In the genomic region with DNA sequence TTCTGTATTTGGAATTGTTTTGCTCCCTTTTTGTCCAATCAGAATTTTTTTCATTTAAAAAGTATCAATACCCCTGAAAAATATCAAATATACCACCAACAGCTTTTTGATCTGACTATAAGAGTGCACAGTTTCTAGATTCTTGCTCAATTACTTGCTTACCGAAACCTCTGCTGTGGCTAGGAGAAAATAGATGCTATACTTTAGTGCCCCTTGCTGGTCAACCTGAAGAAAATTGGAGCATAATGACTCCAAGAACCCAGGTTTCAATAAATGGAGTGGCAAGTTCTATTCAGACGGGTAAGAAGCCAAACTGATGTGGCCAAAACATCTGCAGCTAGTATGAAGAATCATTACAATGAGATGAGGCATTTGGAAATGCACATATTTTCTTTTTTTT, we compare ENCODE assay signal across 8 cellular contexts.
A peak's percentile ranks its signal among the peaks of the same experiment; 100 is the strongest.
DNase-seq lines count a peak whose midpoint lies in the region; ATAC-seq and TF ChIP-seq lines count a peak whose summit lies in the region.

No MANE protein-coding gene starts in this region.

- H3K4me3 Mint-ChIP-seq in brain, result no peak overlapping the region
- H3K4me3 Mint-ChIP-seq in WTC11, result no peak overlapping the region

- H3K4me1 Mint-ChIP-seq in brain, result peaks cover 49% of the 10 kb centered on the region
- peaks cover 7% of the 10 kb centered on the region for H3K4me1 Mint-ChIP-seq in WTC11

- H3K36me3 Mint-ChIP-seq in brain, result no peaks in the 10 kb centered on the region
- H3K36me3 Mint-ChIP-seq in WTC11, result peaks cover 4% of the 10 kb centered on the region; the same call in 1 of the 2 replicates

- CTCF ChIA-PET in WTC11 (lab: Charles Lee), result interaction anchor here (1.0 to 1.1 kb wide), 2 partner anchors 71 to 74 kb away, joined by 4 to 5 read pairs; no protein-coding TSS in a partner anchor

- H3K27me3 Mint-ChIP-seq in brain (no peaks in the 10 kb centered on the region), WTC11 (ENCODE audit: low read depth) (no peaks in the 10 kb centered on the region)

- peaks cover 0 to 10% (median 3%) of the 10 kb centered on the region in 5 experiments for H3K9me3 Mint-ChIP-seq in brain
- peaks cover 13% of the 10 kb centered on the region for H3K9me3 Mint-ChIP-seq in WTC11

- ATAC-seq in GM18870 (IDR thresholded peaks at IDR 0.05; ENCODE audit: unreplicated experiment), result no peak
- ATAC-seq in HG02798 (IDR thresholded peaks at IDR 0.05; ENCODE audit: poor library complexity, unreplicated experiment), result no peak
- ATAC-seq in WTC11, result no peak
- ATAC-seq in HG02623 (IDR thresholded peaks at IDR 0.05; ENCODE audit: unreplicated experiment), result no peak

- TF ChIP-seq CTCF in GM10266 (IDR thresholded peaks at IDR 0.05; ENCODE audit: control insufficient read depth, insufficient read depth, low read depth, missing control alignments) (peak; percentile 25), brain (conservative IDR thresholded peaks at IDR 0.05) (peak; percentile 59 to 67), WTC11 (IDR thresholded peaks at IDR 0.05) (no peak)

- H3K27ac Mint-ChIP-seq in brain, result peak overlapping the region in 3 of 5 experiments; percentile 27 to 90 (median 56)
- H3K27ac Mint-ChIP-seq in WTC11, result no peak overlapping the region

- DNase-seq in GM10266 (ENCODE audit: extremely low spot score), result no peak
- DNase-seq in M059J (ENCODE audit: low read depth), result peak; percentile 65
- peak; percentile 77 for DNase-seq in medulla oblongata (ENCODE audit: extremely low spot score)
- DNase-seq in WTC11 (ENCODE audit: low spot score), result no peak

- POLR2A ChIA-PET in WTC11 (lab: Charles Lee), result no interaction called here

TF ChIP-seq in WTC11, 78 proteins besides CTCF, POLR2A, EP300 and RAD21:
- TF ChIP-seq, protein P1, sequence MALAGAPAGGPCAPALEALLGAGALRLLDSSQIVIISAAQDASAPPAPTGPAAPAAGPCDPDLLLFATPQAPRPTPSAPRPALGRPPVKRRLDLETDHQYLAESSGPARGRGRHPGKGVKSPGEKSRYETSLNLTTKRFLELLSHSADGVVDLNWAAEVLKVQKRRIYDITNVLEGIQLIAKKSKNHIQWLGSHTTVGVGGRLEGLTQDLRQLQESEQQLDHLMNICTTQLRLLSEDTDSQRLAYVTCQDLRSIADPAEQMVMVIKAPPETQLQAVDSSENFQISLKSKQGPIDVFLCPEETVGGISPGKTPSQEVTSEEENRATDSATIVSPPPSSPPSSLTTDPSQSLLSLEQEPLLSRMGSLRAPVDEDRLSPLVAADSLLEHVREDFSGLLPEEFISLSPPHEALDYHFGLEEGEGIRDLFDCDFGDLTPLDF (CRISPR knock-in tag; IDR thresholded peaks at IDR 0.05), result no peak
- no peak for TF ChIP-seq PRRX2 (CRISPR knock-in tag; IDR thresholded peaks at IDR 0.05)
- no peak for TF ChIP-seq SOX15 (CRISPR knock-in tag; IDR thresholded peaks at IDR 0.05)
- no peak for TF ChIP-seq CDX4 (CRISPR knock-in tag; IDR thresholded peaks at IDR 0.05; ENCODE audit: borderline replicate concordance)
- TF ChIP-seq MYBL2 (CRISPR knock-in tag; IDR thresholded peaks at IDR 0.05), result no peak
- no peak for TF ChIP-seq PRDM15 (CRISPR knock-in tag; IDR thresholded peaks at IDR 0.05)
- no peak for TF ChIP-seq E2F5 (CRISPR knock-in tag; IDR thresholded peaks at IDR 0.05)
- TF ChIP-seq GTF2I (CRISPR knock-in tag; conservative IDR thresholded peaks at IDR 0.05), result no peak
- TF ChIP-seq FOXJ3 (CRISPR knock-in tag; IDR thresholded peaks at IDR 0.05; ENCODE audit: borderline replicate concordance), result no peak
- TF ChIP-seq SMAD4 (CRISPR knock-in tag; IDR thresholded peaks at IDR 0.05), result no peak
- no peak for TF ChIP-seq FOXK1 (CRISPR knock-in tag; IDR thresholded peaks at IDR 0.05)

Comparison
In these comparisons a context has a peak if more than half of its experiments do, and no peak if none do; other contexts are left out.
1. DNase-seq: peak in M059J (single experiment) and medulla oblongata (single experiment); none in GM10266 (single experiment) and WTC11 (single experiment).